ENCODE assay signal across 8 cellular contexts in genomic region chr10:62637249-62638061, GRCh38.
A peak's percentile ranks its signal among the peaks of the same experiment; 100 is the strongest.
DNase-seq lines count a peak whose midpoint lies in the region; ATAC-seq and TF ChIP-seq lines count a peak whose summit lies in the region.

No MANE protein-coding gene starts in this region.

- no peaks in the 10 kb centered on the region for H4K20me1 ChIP-seq in BLaER1

- BruUV-seq in A673 (replicated peaks; lab: Mats Ljungman, UMichigan): no TSS peak

- H3K27me3 Mint-ChIP-seq in activated CD8-positive, alpha-beta memory T cell treated with anti-CD3 and anti-CD28 coated beads, Interleukin-2, amount 10 ng/mL, durations not matched to agents 7 days and 5 days: peaks cover 3% of the 10 kb centered on the region

- H3K36me3 ChIP-seq in BLaER1 (no peaks in the 10 kb centered on the region), KOPT-K1 (ENCODE audit: insufficient read depth, low read length) (no peaks in the 10 kb centered on the region), A673 (ENCODE audit: insufficient read depth, low read length, poor library complexity, severe bottlenecking) (no peaks in the 10 kb centered on the region)

- peak; percentile 62 for ATAC-seq in GM21447 (IDR thresholded peaks at IDR 0.05; ENCODE audit: unreplicated experiment)
- peak; percentile 96 for ATAC-seq in activated CD8-positive, alpha-beta memory T cell treated with anti-CD3 and anti-CD28 coated beads, Interleukin-2, amount 10 ng/mL, durations not matched to agents 7 days and 5 days
- no peak for ATAC-seq in foreskin keratinocyte

- TF ChIP-seq CTCF in foreskin keratinocyte (conservative IDR thresholded peaks at IDR 0.05) (no peak), A673 (conservative IDR thresholded peaks at IDR 0.05; ENCODE audit: low read depth, low read length) (no peak)

- CTCF ChIA-PET in activated CD8-positive, alpha-beta memory T cell treated with anti-CD3 and anti-CD28 coated beads, Interleukin-2, amount 10 ng/mL, durations not matched to agents 7 days and 5 days (lab: Charles Lee): interaction anchor here (0.6 to 4.7 kb wide), 13 partner anchors 18 to 219 kb away, joined by 3 to 35 read pairs (median 3); partner anchors contain the start of gene EGR2
- CTCF ChIA-PET in A673 (lab: Charles Lee): no interaction called here

- peaks cover 13% of the 10 kb centered on the region for H3K9me3 ChIP-seq in BLaER1
- no peaks in the 10 kb centered on the region for H3K9me3 ChIP-seq in KOPT-K1 (ENCODE audit: insufficient read depth, low read length, poor library complexity, severe bottlenecking)
- no peaks in the 10 kb centered on the region for H3K9me3 ChIP-seq in A673 (ENCODE audit: low read depth, low read length, poor library complexity, severe bottlenecking)

- H3K4me1 Mint-ChIP-seq in activated CD8-positive, alpha-beta memory T cell treated with anti-CD3 and anti-CD28 coated beads, Interleukin-2, amount 10 ng/mL, durations not matched to agents 7 days and 5 days: peaks cover 11% of the 10 kb centered on the region

- POLR2A ChIA-PET in A673 (lab: Charles Lee; ENCODE audit: low non-redundant PET): no interaction called here

- H3K27me3 ChIP-seq in BLaER1: no peaks in the 10 kb centered on the region
- no peaks in the 10 kb centered on the region for H3K27me3 ChIP-seq in foreskin keratinocyte
- no peaks in the 10 kb centered on the region for H3K27me3 ChIP-seq in A673 (replicated peaks; ENCODE audit: insufficient read depth, low read depth, low read length, poor library complexity)

- no peaks in the 10 kb centered on the region for H3K36me3 Mint-ChIP-seq in activated CD8-positive, alpha-beta memory T cell treated with anti-CD3 and anti-CD28 coated beads, Interleukin-2, amount 10 ng/mL, durations not matched to agents 7 days and 5 days

- H3K9me3 Mint-ChIP-seq in activated CD8-positive, alpha-beta memory T cell treated with anti-CD3 and anti-CD28 coated beads, Interleukin-2, amount 10 ng/mL, durations not matched to agents 7 days and 5 days (ENCODE audit: low read depth): no peaks in the 10 kb centered on the region

- peak overlapping the region; percentile 85 for H3K4me2 ChIP-seq in BLaER1

- no peak overlapping the region for H3K4me3 Mint-ChIP-seq in activated CD8-positive, alpha-beta memory T cell treated with anti-CD3 and anti-CD28 coated beads, Interleukin-2, amount 10 ng/mL, durations not matched to agents 7 days and 5 days

- peak overlapping the region; percentile 93 for H3K27ac ChIP-seq in BLaER1
- H3K27ac ChIP-seq in KOPT-K1 (ENCODE audit: low read depth, low read length, poor library complexity, severe bottlenecking): peak overlapping the region; percentile 71
- no peak overlapping the region for H3K27ac ChIP-seq in foreskin keratinocyte
- no peak overlapping the region for H3K27ac ChIP-seq in A673 (ENCODE audit: low read depth, low read length, poor library complexity, severe bottlenecking)

- peaks cover 87% of the 10 kb centered on the region for H3K4me1 ChIP-seq in BLaER1
- no peaks in the 10 kb centered on the region for H3K4me1 ChIP-seq in foreskin keratinocyte
- no peaks in the 10 kb centered on the region for H3K4me1 ChIP-seq in A673 (ENCODE audit: insufficient read depth, low read length, poor library complexity, severe bottlenecking)

- no peak overlapping the region for H3K27ac Mint-ChIP-seq in activated CD8-positive, alpha-beta memory T cell treated with anti-CD3 and anti-CD28 coated beads, Interleukin-2, amount 10 ng/mL, durations not matched to agents 7 days and 5 days

- peak; percentile 87 for DNase-seq in activated CD8-positive, alpha-beta memory T cell treated with anti-CD3 and anti-CD28 coated beads, Interleukin-2, amount 10 ng/mL, durations not matched to agents 7 days and 5 days
- DNase-seq in foreskin keratinocyte: peak; percentile 61 to 74
- DNase-seq in stimulated activated CD4-positive, alpha-beta T cell treated with anti-CD3 and anti-CD28 coated beads, Interleukin-1b, Interleukin-23, amount 100 ng/mL, for 24 hours (ENCODE audit: low read depth in 4 of 4, low spot score in 1 of 4): peak in 3 of 4 experiments; percentile 31 to 48 (median 38)
- no peak for DNase-seq in A673 (ENCODE audit: low spot score)
- DNase-seq in NCI-H2107 treated with DMSO at 0.1 percent for 48 hours (lab: John Stamatoyannopoulos, UW; ENCODE audit: unreplicated experiment): no peak

- H3K4me3 ChIP-seq in BLaER1 (peak overlapping the region; percentile 55), A673 (ENCODE audit: low read depth, low read length, poor library complexity, severe bottlenecking) (no peak overlapping the region)

- H3K9ac ChIP-seq in BLaER1: peak overlapping the region; percentile 77

- intact Hi-C loops in A673 (cut with micrococcal nuclease; ENCODE audit: unreplicated experiment): no loop called here

Comparison
In these comparisons a context has a peak if more than half of its experiments do, and no peak if none do; other contexts are left out.
1. H3K27ac ChIP-seq: peak in BLaER1 (single experiment) and KOPT-K1 (single experiment); none in foreskin keratinocyte (single experiment) and A673 (single experiment).
2. DNase-seq: peak in activated CD8-positive, alpha-beta memory T cell treated with anti-CD3 and anti-CD28 coated beads, Interleukin-2, amount 10 ng/mL, durations not matched to agents 7 days and 5 days (single experiment), foreskin keratinocyte (2 of 2) and stimulated activated CD4-positive, alpha-beta T cell treated with anti-CD3 and anti-CD28 coated beads, Interleukin-1b, Interleukin-23, amount 100 ng/mL, for 24 hours (3 of 4); none in A673 (single experiment) and NCI-H2107 treated with DMSO at 0.1 percent for 48 hours (single experiment).